Comparison of ENCODE assay signal across 22 cellular contexts in genomic region chr1:5752715-5753330, GRCh38.
DNase-seq lines count a peak whose midpoint lies in the region; ATAC-seq, FAIRE-seq and TF ChIP-seq lines count a peak whose summit lies in the region.
"Had no signal": no experiment of that assay in that cellular context is flagged by ENCODE, and none has a peak within 500 bp of the region (broad histone marks: within the 10 kb centered on the region; RNA-seq: fewer than 3 reads in every experiment).

No MANE protein-coding gene starts in this region.

- no peaks in the 10 kb centered on the region for H3K9me3 Mint-ChIP-seq in stimulated activated naive B cell treated with anti-CD40 and anti-IgM and Interleukin-4, amounts not matched to agents 10 μg/mL and 1 μg/mL and 100 μg/mL, for 72 hours
- H3K9me3 Mint-ChIP-seq: CD4-positive, alpha-beta memory T cell had no signal

- H4K20me1 ChIP-seq in BLaER1: no peaks in the 10 kb centered on the region
- H4K20me1 ChIP-seq in BLaER1 treated with 17β-estradiol and CSF1 and Interleukin-3, amounts not matched to agents 10 nM and 100 nM: peaks cover 0 to 14% (median 0%) of the 10 kb centered on the region in 11 experiments; a peak in 1 of 22 replicates

- no peak overlapping the region for H3K9ac ChIP-seq in BLaER1
- H3K9ac ChIP-seq in BLaER1 treated with 17β-estradiol and CSF1 and Interleukin-3, amounts not matched to agents 10 nM and 100 nM: 0 out of 22 replicates have a peak overlapping the region, but pooled peaks of 1 of the 11 experiments have one; percentile 9

- no peaks in the 10 kb centered on the region for H3K27me3 ChIP-seq in BLaER1
- peaks cover 0 to 34% (median 0%) of the 10 kb centered on the region in 11 experiments; a peak in 4 of 22 replicates for H3K27me3 ChIP-seq in BLaER1 treated with 17β-estradiol and CSF1 and Interleukin-3, amounts not matched to agents 10 nM and 100 nM
- peaks cover 0 to 37% (median 0%) of the 10 kb centered on the region in 3 donors for H3K27me3 ChIP-seq in sigmoid colon

- 64 to 67% methylated on average over 11 of the region's 11 CpGs for WGBS in sigmoid colon, 2 donors

- no peaks in the 10 kb centered on the region for H3K9me3 ChIP-seq in BLaER1
- no peaks in the 10 kb centered on the region for H3K9me3 ChIP-seq in BLaER1 treated with 17β-estradiol and CSF1 and Interleukin-3, amounts not matched to agents 10 nM and 100 nM (replicated peaks in 1 of 11)
- no peaks in the 10 kb centered on the region for H3K9me3 ChIP-seq in sigmoid colon
- H3K9me3 ChIP-seq: Caco-2, HAP-1, SJCRH30 had no signal

- intact Hi-C loops in left ventricle myocardium superior (cut with micrococcal nuclease) (no loop called here), sigmoid colon (cut with DNase I) (no loop called here)

- no peak overlapping the region for H3K4me3 Mint-ChIP-seq in stimulated activated naive B cell treated with anti-CD40 and anti-IgM and Interleukin-4, amounts not matched to agents 10 μg/mL and 1 μg/mL and 100 μg/mL, for 72 hours
- H3K4me3 Mint-ChIP-seq: CD4-positive, alpha-beta memory T cell had no signal

- no peak overlapping the region for H3K27ac ChIP-seq in BLaER1
- no peak overlapping the region for H3K27ac ChIP-seq in BLaER1 treated with 17β-estradiol and CSF1 and Interleukin-3, amounts not matched to agents 10 nM and 100 nM
- H3K27ac ChIP-seq in sigmoid colon: no peak overlapping the region
- H3K27ac ChIP-seq: RWPE1, SJCRH30 had no signal

- H3K36me3 Mint-ChIP-seq in stimulated activated naive B cell treated with anti-CD40 and anti-IgM and Interleukin-4, amounts not matched to agents 10 μg/mL and 1 μg/mL and 100 μg/mL, for 72 hours: no peaks in the 10 kb centered on the region
- H3K36me3 Mint-ChIP-seq: CD4-positive, alpha-beta memory T cell had no signal

- peak; percentile 57 for ATAC-seq in left ventricle myocardium superior
- ATAC-seq in stimulated activated naive B cell treated with anti-CD40 and anti-IgM and Interleukin-4, amounts not matched to agents 10 μg/mL and 1 μg/mL and 100 μg/mL, for 72 hours (replicated peaks): no peak

- H3K4me3 ChIP-seq in BLaER1 (no peak overlapping the region), sigmoid colon (no peak overlapping the region)
- H3K4me3 ChIP-seq in BLaER1 treated with 17β-estradiol and CSF1 and Interleukin-3, amounts not matched to agents 10 nM and 100 nM: no peak overlapping the region
- H3K4me3 ChIP-seq: HAP-1, SJCRH30 had no signal

- H3K4me1 Mint-ChIP-seq in stimulated activated naive B cell treated with anti-CD40 and anti-IgM and Interleukin-4, amounts not matched to agents 10 μg/mL and 1 μg/mL and 100 μg/mL, for 72 hours: peaks cover 0 to 3% of the 10 kb centered on the region in 2 donors
- H3K4me1 Mint-ChIP-seq: CD4-positive, alpha-beta memory T cell had no signal

- TF ChIP-seq POLR2A in sigmoid colon (IDR thresholded peaks at IDR 0.05) (no peak), GM12892 (IDR thresholded peaks at IDR 0.05; ENCODE audit: low read depth, low read length) (no peak)

- peaks cover 9 to 10% of the 10 kb centered on the region in 2 donors for H3K27me3 Mint-ChIP-seq in stimulated activated naive B cell treated with anti-CD40 and anti-IgM and Interleukin-4, amounts not matched to agents 10 μg/mL and 1 μg/mL and 100 μg/mL, for 72 hours

- H3K27ac Mint-ChIP-seq in stimulated activated naive B cell treated with anti-CD40 and anti-IgM and Interleukin-4, amounts not matched to agents 10 μg/mL and 1 μg/mL and 100 μg/mL, for 72 hours: no peak overlapping the region

- DNase-seq in left ventricle myocardium superior: no peak
- peak; percentile 37 for DNase-seq in sigmoid colon
- no peak for DNase-seq in stimulated activated naive B cell treated with anti-CD40 and anti-IgM and Interleukin-4, amounts not matched to agents 10 μg/mL and 1 μg/mL and 100 μg/mL, for 72 hours
- no peak for DNase-seq in effector CD4-positive, alpha-beta T cell
- DNase-seq in GM12892 (ENCODE audit: insufficient read length): no peak
- DNase-seq: CD4-positive, alpha-beta memory T cell; DMS 273 treated with DMSO at 0.1 percent for 48 hours; KBM-7; MM.1S; NCI-H1048; NCI-H1417 treated with DMSO at 0.1 percent for 48 hours; NCI-H187 treated with DMSO at 0.1 percent for 48 hours; NCI-H2107; NCI-H2227 treated with DMSO at 0.1 percent for 48 hours; NCI-H774; NK-92 treated with Interleukin-12 subunit alpha and Interleukin-12 subunit beta, amount 100 ng/mL, for 24 hours; SJCRH30 had no signal

- H3K36me3 ChIP-seq in BLaER1 (no peaks in the 10 kb centered on the region), sigmoid colon (no peaks in the 10 kb centered on the region)
- H3K36me3 ChIP-seq in BLaER1 treated with 17β-estradiol and CSF1 and Interleukin-3, amounts not matched to agents 10 nM and 100 nM: no peaks in the 10 kb centered on the region
- H3K36me3 ChIP-seq: HAP-1, SJCRH30 had no signal

- FAIRE-seq in GM12892 (lab: Jason Lieb, UNC): no peak

- peaks cover 79% of the 10 kb centered on the region for H3K4me1 ChIP-seq in BLaER1
- H3K4me1 ChIP-seq in BLaER1 treated with 17β-estradiol and CSF1 and Interleukin-3, amounts not matched to agents 10 nM and 100 nM: peaks cover 11 to 77% (median 66%) of the 10 kb centered on the region in 10 experiments
- H3K4me1 ChIP-seq in sigmoid colon: no peaks in the 10 kb centered on the region
- H3K4me1 ChIP-seq: Caco-2, HAP-1, SJCRH30 had no signal

- TF ChIP-seq EP300 in sigmoid colon (IDR thresholded peaks at IDR 0.05): no peak

- no peak for TF ChIP-seq CTCF in sigmoid colon (IDR thresholded peaks at IDR 0.05)

- peak overlapping the region; percentile 80 for H3K4me2 ChIP-seq in BLaER1
- H3K4me2 ChIP-seq in BLaER1 treated with 17β-estradiol and CSF1 and Interleukin-3, amounts not matched to agents 10 nM and 100 nM: peak overlapping the region in 8 of 11 experiments; percentile 7 to 97 (median 93); a peak in 12 of 22 replicates
